Comparison of ENCODE assay signal across 30 cellular contexts in the genomic region with DNA sequence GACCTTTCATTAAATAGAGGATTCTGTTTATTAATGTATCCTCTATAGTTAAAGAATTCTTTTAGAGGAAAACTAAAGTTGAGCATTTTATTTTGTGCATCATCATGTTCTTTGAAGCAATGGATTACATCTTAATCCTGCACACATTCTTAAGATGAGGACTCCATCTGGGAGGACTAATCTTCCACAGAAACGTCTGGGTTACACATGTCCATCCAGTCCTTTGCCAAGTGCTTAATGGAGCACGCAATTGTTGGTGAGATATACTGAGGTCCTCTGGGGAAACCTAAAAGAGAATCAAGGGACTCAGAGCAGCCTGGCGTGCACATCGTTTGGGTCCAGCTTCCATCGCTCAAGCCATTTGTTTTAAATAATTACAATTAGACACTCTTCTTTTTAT.
"Had no signal": no experiment of that assay in that cellular context is flagged by ENCODE, and none has a peak within 500 bp of the region (broad histone marks: within the 10 kb centered on the region; RNA-seq: fewer than 3 reads in every experiment).

No MANE protein-coding gene starts in this region.

- H3K4me3 ChIP-seq: left lung, lower lobe of right lung, neural progenitor cell, psoas muscle, skin epidermis, stomach, testis, tibial artery, upper lobe of right lung had no signal

- DNase-seq: hypothalamus; immature natural killer cell; kidney; left colon; left lung; lower lobe of right lung; mammary epithelial cell; mesendoderm; naive B cell; natural killer cell; nephron progenitor cell; occipital lobe; psoas muscle; right cardiac atrium; stimulated activated CD4-positive, alpha-beta T cell treated with anti-CD3 and anti-CD28 coated beads, Interleukin-12 subunit alpha, Interleukin-12 subunit beta, amount 100 ng/mL, for 4 hours; stimulated activated CD4-positive, alpha-beta T cell treated with anti-CD3 and anti-CD28 coated beads, Interleukin-15, amount 100 ng/mL, for 24 hours; stimulated activated CD4-positive, alpha-beta T cell treated with anti-CD3 and anti-CD28 coated beads, Interleukin-2, amount 100 ng/mL, for 24 hours; stimulated activated CD4-positive, alpha-beta T cell treated with anti-CD3 and anti-CD28 coated beads, Interleukin-4, amount 100 ng/mL, for 1 hour; stimulated activated naive B cell treated with anti-CD40 and anti-IgM and Interleukin-4, amounts not matched to agents 10 μg/mL and 1 μg/mL and 100 μg/mL, for 72 hours; stimulated activated naive CD8-positive, alpha-beta T cell treated with anti-CD3 and anti-CD28 coated beads, Interleukin-15, Interleukin-2, amounts not matched to agents 100 U/mL and 50 U/mL, for 24 hours; stomach; testis; tibial artery; trophoblast cell; upper lobe of right lung had no signal

- H3K79me2 ChIP-seq: parathyroid adenoma had no signal

- H3K9ac ChIP-seq: neural progenitor cell, parathyroid adenoma had no signal

- ATAC-seq: left colon; left lung; lower lobe of right lung; natural killer cell; psoas muscle; right cardiac atrium; sciatic nerve; stimulated activated naive B cell treated with anti-CD40 and anti-IgM and Interleukin-4, amounts not matched to agents 10 μg/mL and 1 μg/mL and 100 μg/mL, for 72 hours; stimulated activated naive CD8-positive, alpha-beta T cell treated with anti-CD3 and anti-CD28 coated beads, Interleukin-15, Interleukin-2, amounts not matched to agents 100 U/mL and 50 U/mL, for 24 hours; upper lobe of right lung had no signal

- H3K27ac ChIP-seq: left lung, lower lobe of right lung, neural progenitor cell, neutrophil, parathyroid adenoma, psoas muscle, stomach, testis, tibial artery, upper lobe of right lung had no signal

- H3K4me1 ChIP-seq: left lung, lower lobe of right lung, parathyroid adenoma, psoas muscle, stomach, testis, tibial artery, upper lobe of right lung had no signal

- H3K4me2 ChIP-seq: neural progenitor cell had no signal

- H3K9me3 ChIP-seq: left lung, lower lobe of right lung, neutrophil, psoas muscle, stomach, testis, tibial artery, upper lobe of right lung had no signal

- H2AFZ ChIP-seq: neural progenitor cell, parathyroid adenoma had no signal

- H3K27me3 ChIP-seq: left lung, neural progenitor cell, stomach, testis, tibial artery, upper lobe of right lung had no signal

- H3K36me3 ChIP-seq: left lung, lower lobe of right lung, neural progenitor cell, neutrophil, stomach, tibial artery, upper lobe of right lung had no signal
